20 cellular contexts compared by ENCODE assay signal in the genomic region with DNA sequence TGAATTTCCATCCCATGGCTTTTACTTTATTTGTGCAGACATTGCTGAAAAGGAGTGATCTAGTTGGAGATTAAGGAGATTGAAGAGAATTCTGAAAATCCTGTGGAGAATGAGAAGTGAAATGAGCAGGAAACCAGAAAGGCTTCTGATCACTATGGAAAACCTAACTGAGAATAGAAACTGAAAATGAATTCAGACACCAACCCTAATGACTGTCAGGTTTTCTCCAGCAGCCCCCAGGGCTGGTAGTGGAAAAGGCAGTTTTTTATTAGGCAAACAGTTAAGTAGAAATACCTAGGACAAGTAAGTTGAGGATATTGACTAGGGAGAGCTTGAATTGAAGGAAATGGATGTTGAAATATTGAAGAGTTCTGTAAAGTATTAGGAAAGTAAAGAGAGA. TPM values are rescaled to one million over a fixed set of nuclear protein-coding genes. Genes with fewer than 3 reads are reported as not detected.
DNase-seq lines count a peak whose midpoint lies in the region; ATAC-seq lines count a peak whose summit lies in the region.
"Had no signal": no experiment of that assay in that cellular context is flagged by ENCODE, and none has a peak within 500 bp of the region (broad histone marks: within the 10 kb centered on the region; RNA-seq: fewer than 3 reads in every experiment).

No MANE protein-coding gene starts in this region.

- peaks cover 7% of the 10 kb centered on the region for H3K4me1 Mint-ChIP-seq in T-helper 1 cell treated with Interleukin-12 subunit alpha and Interleukin-12 subunit beta and Interleukin-4 antibody, amounts not matched to agents 30 μg/mL and 1 μg/mL, for 36 hours (ENCODE audit: low read depth)
- peaks cover 9 to 11% of the 10 kb centered on the region in 2 donors for H3K4me1 Mint-ChIP-seq in natural killer cell treated with Interleukin-12 subunit alpha and Interleukin-12 subunit beta and Interleukin-15 and Interleukin-18, amount 100 ng/mL, for 72 hours (ENCODE audit: low read depth in 2 of 2)

- no peaks in the 10 kb centered on the region for H3K9me3 Mint-ChIP-seq in T-helper 1 cell treated with Interleukin-12 subunit alpha and Interleukin-12 subunit beta and Interleukin-4 antibody, amounts not matched to agents 30 μg/mL and 1 μg/mL, for 36 hours
- no peaks in the 10 kb centered on the region for H3K9me3 Mint-ChIP-seq in natural killer cell treated with Interleukin-12 subunit alpha and Interleukin-12 subunit beta and Interleukin-15 and Interleukin-18, amount 100 ng/mL, for 72 hours
- H3K9me3 Mint-ChIP-seq: activated B cell treated with CpG ODN at 0.5 μM for 24 hours; activated naive CD4-positive, alpha-beta T cell treated with anti-CD3 and anti-CD28 coated beads for 36 hours; naive thymus-derived CD8-positive, alpha-beta T cell; stimulated activated naive CD8-positive, alpha-beta T cell treated with anti-CD3 and anti-CD28 coated beads, Interleukin-15, amount 100 ng/mL, for 72 hours had no signal

- peak overlapping the region; percentile 64 for H3K27ac Mint-ChIP-seq in T-helper 1 cell treated with Interleukin-12 subunit alpha and Interleukin-12 subunit beta and Interleukin-4 antibody, amounts not matched to agents 30 μg/mL and 1 μg/mL, for 36 hours
- peak overlapping the region in 1 of 2 donors; percentile 62 for H3K27ac Mint-ChIP-seq in natural killer cell treated with Interleukin-12 subunit alpha and Interleukin-12 subunit beta and Interleukin-15 and Interleukin-18, amount 100 ng/mL, for 72 hours
- H3K27ac Mint-ChIP-seq: activated B cell treated with CpG ODN at 0.5 μM for 24 hours; activated naive CD4-positive, alpha-beta T cell treated with anti-CD3 and anti-CD28 coated beads for 36 hours; brain had no signal

- H3K36me3 Mint-ChIP-seq in T-helper 1 cell treated with Interleukin-12 subunit alpha and Interleukin-12 subunit beta and Interleukin-4 antibody, amounts not matched to agents 30 μg/mL and 1 μg/mL, for 36 hours (ENCODE audit: low read depth): no peaks in the 10 kb centered on the region
- H3K36me3 Mint-ChIP-seq in natural killer cell treated with Interleukin-12 subunit alpha and Interleukin-12 subunit beta and Interleukin-15 and Interleukin-18, amount 100 ng/mL, for 72 hours: no peaks in the 10 kb centered on the region
- H3K36me3 Mint-ChIP-seq: brain had no signal

- no peak for DNase-seq in T-helper 1 cell
- DNase-seq in natural killer cell treated with Interleukin-12 subunit alpha and Interleukin-12 subunit beta and Interleukin-15 and Interleukin-18, amount 100 ng/mL, for 72 hours (ENCODE audit: low spot score): no peak
- DNase-seq in NCI-H2107 treated with DMSO at 0.1 percent for 48 hours (lab: John Stamatoyannopoulos, UW; ENCODE audit: unreplicated experiment): no peak
- no peak for DNase-seq in cardiac septum (ENCODE audit: low spot score)
- DNase-seq: activated B cell treated with CpG ODN at 0.5 μM for 24 hours; activated naive CD4-positive, alpha-beta T cell treated with anti-CD3 and anti-CD28 coated beads for 36 hours; dermis blood vessel endothelial cell; Karpas-422; mammary epithelial cell; naive thymus-derived CD8-positive, alpha-beta T cell; NCI-H1105 treated with DMSO at 0.1 percent for 48 hours; NCI-H748 treated with DMSO at 0.1 percent for 48 hours; stimulated activated CD4-positive, alpha-beta T cell treated with anti-CD3 and anti-CD28 coated beads, Interleukin-12 subunit alpha, Interleukin-12 subunit beta, amount 100 ng/mL, for 4 hours; stimulated activated naive CD8-positive, alpha-beta T cell treated with anti-CD3 and anti-CD28 coated beads, Interleukin-15, amount 100 ng/mL, for 72 hours had no signal

- H3K4me3 Mint-ChIP-seq in T-helper 1 cell treated with Interleukin-12 subunit alpha and Interleukin-12 subunit beta and Interleukin-4 antibody, amounts not matched to agents 30 μg/mL and 1 μg/mL, for 36 hours: no peak overlapping the region
- peak overlapping the region; percentile 54 for H3K4me3 Mint-ChIP-seq in natural killer cell treated with Interleukin-12 subunit alpha and Interleukin-12 subunit beta and Interleukin-15 and Interleukin-18, amount 100 ng/mL, for 72 hours
- H3K4me3 Mint-ChIP-seq: activated B cell treated with CpG ODN at 0.5 μM for 24 hours; activated naive CD4-positive, alpha-beta T cell treated with anti-CD3 and anti-CD28 coated beads for 36 hours; naive thymus-derived CD8-positive, alpha-beta T cell had no signal

- intact Hi-C loops in cardiac septum (cut with DNase I): no loop called here

- H3K27me3 Mint-ChIP-seq in T-helper 1 cell treated with Interleukin-12 subunit alpha and Interleukin-12 subunit beta and Interleukin-4 antibody, amounts not matched to agents 30 μg/mL and 1 μg/mL, for 36 hours (ENCODE audit: low read depth): no peaks in the 10 kb centered on the region
- H3K27me3 Mint-ChIP-seq in natural killer cell treated with Interleukin-12 subunit alpha and Interleukin-12 subunit beta and Interleukin-15 and Interleukin-18, amount 100 ng/mL, for 72 hours: no peaks in the 10 kb centered on the region
- H3K27me3 Mint-ChIP-seq: activated B cell treated with CpG ODN at 0.5 μM for 24 hours; brain; stimulated activated naive CD8-positive, alpha-beta T cell treated with anti-CD3 and anti-CD28 coated beads, Interleukin-15, amount 100 ng/mL, for 72 hours had no signal

- ATAC-seq in GM21529 (IDR thresholded peaks at IDR 0.05; ENCODE audit: unreplicated experiment): peak; percentile 75
- ATAC-seq in HG03354 (IDR thresholded peaks at IDR 0.05; ENCODE audit: poor library complexity, severe bottlenecking, unreplicated experiment): peak; percentile 55
- peak in 1 of 2 donors; percentile 73 for ATAC-seq in natural killer cell treated with Interleukin-12 subunit alpha and Interleukin-12 subunit beta and Interleukin-15 and Interleukin-18, amount 100 ng/mL, for 72 hours
- ATAC-seq in GM18873 (IDR thresholded peaks at IDR 0.05; ENCODE audit: low FRiP score, unreplicated experiment): no peak
- ATAC-seq: HCT116; naive thymus-derived CD8-positive, alpha-beta T cell; stimulated activated naive CD8-positive, alpha-beta T cell treated with anti-CD3 and anti-CD28 coated beads, Interleukin-15, amount 100 ng/mL, for 72 hours had no signal

RNA-seq across cellular contexts. Expression of gene ARRDC3, which starts 14.7 kb away (rescaled TPM):
- total RNA-seq in natural killer cell treated with Interleukin-12 subunit alpha and Interleukin-12 subunit beta and Interleukin-15 and Interleukin-18, amount 100 ng/mL, for 72 hours: 10 to 100 TPM; 30.4 to 31.9 TPM
- 20.1 TPM for total RNA-seq in cardiac septum
